24 cellular contexts compared by ENCODE assay signal in genomic region chr4:121946644-121947043, GRCh38. TPM values are rescaled to one million over a fixed set of nuclear protein-coding genes. Genes with fewer than 3 reads are reported as not detected.
DNase-seq lines count a peak whose midpoint lies in the region; ATAC-seq, FAIRE-seq and TF ChIP-seq lines count a peak whose summit lies in the region.
"Had no signal": no experiment of that assay in that cellular context is flagged by ENCODE, and none has a peak within 500 bp of the region (broad histone marks: within the 10 kb centered on the region; RNA-seq: fewer than 3 reads in every experiment).

No MANE protein-coding gene starts in this region.

- peaks cover 6 to 33% of the 10 kb centered on the region in 2 experiments; a peak in 4 of 5 replicates for H3K27me3 ChIP-seq in HepG2 (ENCODE audit: control insufficient read depth in 1 of 2, insufficient read depth in 2 of 2, low read length in 2 of 2)
- H3K27me3 ChIP-seq in right lobe of liver: peaks cover 0 to 10% of the 10 kb centered on the region in 2 donors
- H3K27me3 ChIP-seq in PC-3 (ENCODE audit: low read length): peaks cover 27% of the 10 kb centered on the region
- H3K27me3 ChIP-seq in endothelial cell of umbilical vein (ENCODE audit: control insufficient read depth in 2 of 2, insufficient read depth in 2 of 2, low read length in 2 of 2): peaks cover 11 to 25% of the 10 kb centered on the region in 2 experiments

- H3F3A ChIP-seq in PC-3 (ENCODE audit: low read length, unreplicated experiment): no peaks in the 10 kb centered on the region

- no peak overlapping the region for H2AFZ ChIP-seq in HepG2 (ENCODE audit: low read length)
- no peak overlapping the region for H2AFZ ChIP-seq in PC-3 (ENCODE audit: low read length)
- H2AFZ ChIP-seq in endothelial cell of umbilical vein (ENCODE audit: low read depth, low read length): no peak overlapping the region

- TF ChIP-seq POLR2A in HepG2 (IDR thresholded peaks at IDR 0.05; ENCODE audit: insufficient read depth in 1 of 2, low read depth in 2 of 2, low read length in 2 of 2) (no peak), right lobe of liver (IDR thresholded peaks at IDR 0.05) (no peak), endothelial cell of umbilical vein (IDR thresholded peaks at IDR 0.05; ENCODE audit: low read depth, low read length) (no peak)

- ATAC-seq in HepG2 (no peak), right lobe of liver (no peak), PC-3 (peak; percentile 61)
- ATAC-seq: CD8-positive, alpha-beta T cell; GM12878 had no signal

- FAIRE-seq in HepG2 (lab: Jason Lieb, UNC): no peak
- FAIRE-seq in endothelial cell of umbilical vein (lab: Jason Lieb, UNC): no peak
- FAIRE-seq: D721Med, GM12878, GM12892, GM18507 had no signal

- no peaks in the 10 kb centered on the region for H3K9me3 ChIP-seq in HepG2 (ENCODE audit: low read length)
- H3K9me3 ChIP-seq in right lobe of liver: no peaks in the 10 kb centered on the region
- no peaks in the 10 kb centered on the region for H3K9me3 ChIP-seq in PC-3 (ENCODE audit: low read length)
- H3K9me3 ChIP-seq in endothelial cell of umbilical vein (replicated peaks; ENCODE audit: control insufficient read depth, insufficient read depth, low read length): no peaks in the 10 kb centered on the region
- H3K9me3 ChIP-seq: BE2C, BLaER1, Caco-2 had no signal

- no peaks in the 10 kb centered on the region for H3K9me2 ChIP-seq in PC-3 (replicated peaks; ENCODE audit: low read length)

- BruUV-seq in HepG2 (replicated peaks; lab: Mats Ljungman, UMichigan) (no TSS peak), PC-3 (replicated peaks; lab: Mats Ljungman, UMichigan) (no TSS peak), endothelial cell of umbilical vein (replicated peaks; lab: Mats Ljungman, UMichigan) (no TSS peak)

- intact Hi-C loops in HepG2 (cut with micrococcal nuclease; ENCODE audit: unreplicated experiment): loop anchor here (10.0 kb wide), 1 partner anchor 268 kb away; no protein-coding TSS in a partner anchor
- intact Hi-C loops in right lobe of liver (cut with DNase I): no loop called here
- intact Hi-C loops in PC-3 (cut with micrococcal nuclease): no loop called here
- intact Hi-C loops in endothelial cell of umbilical vein (cut with micrococcal nuclease): no loop called here

- H3K36me3 ChIP-seq in HepG2 (replicated peaks in 1 of 2; ENCODE audit: control insufficient read depth in 1 of 2, insufficient read depth in 2 of 2, low read length in 2 of 2): no peaks in the 10 kb centered on the region
- no peaks in the 10 kb centered on the region for H3K36me3 ChIP-seq in right lobe of liver
- no peaks in the 10 kb centered on the region for H3K36me3 ChIP-seq in PC-3 (ENCODE audit: low read depth, low read length)
- no peaks in the 10 kb centered on the region for H3K36me3 ChIP-seq in endothelial cell of umbilical vein (ENCODE audit: control insufficient read depth in 2 of 2, extremely low read depth in 1 of 2, insufficient read depth in 2 of 2, low read length in 2 of 2)
- H3K36me3 ChIP-seq: BE2C, BLaER1 had no signal

- no peak for TF ChIP-seq CTCF in HepG2 (CRISPR knock-in tag; IDR thresholded peaks at IDR 0.05)
- no peak for TF ChIP-seq CTCF in right lobe of liver (IDR thresholded peaks at IDR 0.05)
- no peak for TF ChIP-seq CTCF in PC-3 (conservative IDR thresholded peaks at IDR 0.05; ENCODE audit: low read depth, low read length)
- no peak for TF ChIP-seq CTCF in endothelial cell of umbilical vein (IDR thresholded peaks at IDR 0.05; ENCODE audit: extremely low read depth in 1 of 2, insufficient read depth in 1 of 2, low read depth in 1 of 2, low read length in 2 of 2)

- dilution Hi-C loops in endothelial cell of umbilical vein (cut with MboI; ENCODE audit: extremely low pct_ligation_motif_present, low sequenced_read_pairs): no loop called here

- DNase-seq in HepG2 (ENCODE audit: low spot score) (no peak), right lobe of liver (no peak), PC-3 (peak; percentile 7), endothelial cell of umbilical vein (ENCODE audit: low read depth, low spot score) (no peak), DMS79 treated with DMSO at 0.1 percent for 48 hours (lab: John Stamatoyannopoulos, UW) (no peak), SKM-1 treated with dmso at 0.1 percent for 144 hours (lab: John Stamatoyannopoulos, UW; ENCODE audit: unreplicated experiment) (no peak)
- DNase-seq: ACHN; BE2C; C1 segment of cervical spinal cord; Caco-2; Calu3; CD4-positive, alpha-beta T cell; CD8-positive, alpha-beta T cell; DND-41; EL; GDM1 had no signal

- H3K4me3 ChIP-seq in HepG2 (replicated peaks in 1 of 3; ENCODE audit: insufficient read depth in 1 of 3, low read depth in 2 of 3, low read length in 3 of 3): no peak overlapping the region
- H3K4me3 ChIP-seq in right lobe of liver: no peak overlapping the region
- H3K4me3 ChIP-seq in PC-3 (ENCODE audit: low read length): no peak overlapping the region
- no peak overlapping the region for H3K4me3 ChIP-seq in endothelial cell of umbilical vein (replicated peaks in 1 of 3; ENCODE audit: insufficient read depth in 1 of 3, low read depth in 1 of 3, low read length in 3 of 3)
- H3K4me3 ChIP-seq: BLaER1, GM12878 had no signal

- H3K4me1 ChIP-seq in HepG2 (ENCODE audit: insufficient read depth, low read length) (peaks cover 14% of the 10 kb centered on the region), right lobe of liver (peaks cover 0 to 9% (median 0%) of the 10 kb centered on the region in 4 donors), PC-3 (ENCODE audit: insufficient read depth, low read length) (no peaks in the 10 kb centered on the region), endothelial cell of umbilical vein (ENCODE audit: control insufficient read depth, extremely low read depth, insufficient read depth, low read length) (peaks cover 9% of the 10 kb centered on the region)

- no peak overlapping the region for H3K27ac ChIP-seq in HepG2 (ENCODE audit: extremely low read length, insufficient read depth, low read length)
- no peak overlapping the region for H3K27ac ChIP-seq in right lobe of liver
- no peak overlapping the region for H3K27ac ChIP-seq in PC-3 (ENCODE audit: low read length)
- H3K27ac ChIP-seq in endothelial cell of umbilical vein (ENCODE audit: insufficient read depth, low read depth, low read length): no peak overlapping the region
- H3K27ac ChIP-seq: 22Rv1, BLaER1 had no signal

- CTCF ChIA-PET in HepG2 (lab: Yijun Ruan, JAX; ENCODE audit: low intra/inter-chr PET ratio, low total read pairs): no interaction called here
- CTCF ChIA-PET in PC-3 (lab: Charles Lee): no interaction called here
- CTCF ChIA-PET in endothelial cell of umbilical vein (lab: Charles Lee): interaction anchor here (0.8 to 2.2 kb wide), 2 partner anchors 8 to 14 kb away, joined by 3 to 6 read pairs; no protein-coding TSS in a partner anchor

- H3K4me2 ChIP-seq in HepG2 (ENCODE audit: low read depth, low read length) (no peak overlapping the region), PC-3 (ENCODE audit: low read length) (no peak overlapping the region), endothelial cell of umbilical vein (ENCODE audit: insufficient read depth, low read length) (no peak overlapping the region)
- H3K4me2 ChIP-seq: BLaER1 had no signal

- no peak for TF ChIP-seq RAD21 in HepG2 (CRISPR knock-in tag; IDR thresholded peaks at IDR 0.05)

- H3K9ac ChIP-seq in HepG2 (ENCODE audit: insufficient read depth, low read depth, low read length) (no peak overlapping the region), PC-3 (ENCODE audit: low read length) (no peak overlapping the region), endothelial cell of umbilical vein (replicated peaks; ENCODE audit: extremely low read depth, insufficient read depth, low read length) (no peak overlapping the region)
- H3K9ac ChIP-seq: BLaER1 had no signal

- H3K79me2 ChIP-seq in HepG2 (ENCODE audit: insufficient read depth, low read length) (no peaks in the 10 kb centered on the region), PC-3 (ENCODE audit: low read length) (no peaks in the 10 kb centered on the region), endothelial cell of umbilical vein (ENCODE audit: control insufficient read depth, insufficient read depth, low read length) (no peaks in the 10 kb centered on the region)

- H4K20me1 ChIP-seq in HepG2 (ENCODE audit: insufficient read depth, low read length) (no peaks in the 10 kb centered on the region), PC-3 (ENCODE audit: low read length) (no peaks in the 10 kb centered on the region), endothelial cell of umbilical vein (replicated peaks; ENCODE audit: control insufficient read depth, extremely low read depth, insufficient read depth, low read length) (no peaks in the 10 kb centered on the region)

- TF ChIP-seq EP300 in HepG2 (IDR thresholded peaks at IDR 0.05; ENCODE audit: low read depth in 2 of 2, low read length in 2 of 2) (no peak), HepG2 (CRISPR knock-in tag; IDR thresholded peaks at IDR 0.05; ENCODE audit: borderline replicate concordance) (no peak)

- H3K9me1 ChIP-seq in endothelial cell of umbilical vein (replicated peaks; ENCODE audit: control insufficient read depth, extremely low read depth, insufficient read depth, low read length): no peaks in the 10 kb centered on the region

- WGBS in HepG2 (ENCODE audit: low lambda C conversion rate): 2% methylated on average over 3 of the region's 3 CpGs
- WGBS in right lobe of liver (ENCODE audit: insufficient coverage, low coverage, low lambda C conversion rate, missing lambda C conversion rate): 63% methylated on average over 3 of the region's 3 CpGs

- POLR2A ChIA-PET in HepG2 (lab: Yijun Ruan, JAX): no interaction called here
- POLR2A ChIA-PET in PC-3 (lab: Charles Lee; ENCODE audit: unreplicated experiment): no interaction called here
- POLR2A ChIA-PET in endothelial cell of umbilical vein (lab: Charles Lee): no interaction called here

- in situ Hi-C loops in HepG2 (cut with HindIII; ENCODE audit: extremely low pct_ligation_motif_present, low pct_unique_long_range_greater_than_20kb): no loop called here

RNA-seq across cellular contexts. Expression of gene TRPC3, which starts 5.2 kb away (rescaled TPM):
- total RNA-seq in HepG2 (2016; rRNA removed; fragmentation: Illumina TruSeq; extraction: Trizol): not detected in 2 replicates
- total RNA-seq in HepG2 (2016; cell fraction: cytosol; rRNA removed; fragmentation: Illumina TruSeq; extraction: Trizol; ENCODE audit: low read depth): not detected in 2 replicates
- not detected in 2 replicates for total RNA-seq in HepG2 (2016; cell fraction: insoluble cytoplasmic fraction; rRNA removed; fragmentation: Illumina TruSeq; extraction: Trizol)
- total RNA-seq in HepG2 (2016; cell fraction: membrane; rRNA removed; fragmentation: Illumina TruSeq; extraction: Trizol): not detected in 2 replicates
- not detected in 2 replicates for total RNA-seq in HepG2 (2016; cell fraction: nucleus; rRNA removed; fragmentation: Illumina TruSeq; extraction: Trizol)
- polyA plus RNA-seq in HepG2 (2011; rRNA removed): not detected in 2 replicates
- not detected in 2 replicates for polyA plus RNA-seq in HepG2 (2011; cell fraction: cytosol; rRNA removed)
- not detected in 2 replicates for polyA plus RNA-seq in HepG2 (2011; cell fraction: nucleus; rRNA removed)
- polyA plus RNA-seq in HepG2 (2012): not detected in 2 replicates
- not detected in 2 replicates for polyA plus RNA-seq in HepG2 (2016; cell fraction: cytosol; fragmentation: Illumina TruSeq; extraction: Trizol; ENCODE audit: low read depth)
- not detected in 2 replicates for polyA plus RNA-seq in HepG2 (2016; cell fraction: insoluble cytoplasmic fraction; fragmentation: Illumina TruSeq; extraction: Trizol; ENCODE audit: low read depth)
- polyA plus RNA-seq in HepG2 (2016; cell fraction: membrane; fragmentation: Illumina TruSeq; extraction: Trizol; ENCODE audit: low read depth): not detected in 2 replicates
- not detected in 2 replicates for polyA plus RNA-seq in HepG2 (2016; cell fraction: nucleus; fragmentation: Illumina TruSeq; extraction: Trizol; ENCODE audit: insufficient read depth, low read depth)
- not detected in 2 replicates for polyA minus RNA-seq in HepG2 (2011; rRNA and poly(A)+ RNA removed; ENCODE audit: low replicate concordance)
- polyA minus RNA-seq in HepG2 (2011; cell fraction: cytosol; rRNA and poly(A)+ RNA removed): not detected in 2 replicates
- not detected in 2 replicates for polyA minus RNA-seq in HepG2 (2011; cell fraction: nucleus; rRNA and poly(A)+ RNA removed)
- under 1 TPM in 2 of 6 experiments, not detected in 4; 0.09 to 0.10 TPM for total RNA-seq in right lobe of liver
- total RNA-seq in PC-3 (2014; rRNA removed): not detected in 2 replicates
- total RNA-seq in endothelial cell of umbilical vein: not detected in 2 replicates
- not detected in 2 replicates for polyA plus RNA-seq in endothelial cell of umbilical vein
- polyA plus RNA-seq in endothelial cell of umbilical vein (2011; cell fraction: cytosol; rRNA removed): 0.03 TPM in 1 of 2 replicates, not detected in the other
- polyA plus RNA-seq in endothelial cell of umbilical vein (2011; cell fraction: nucleus; rRNA removed): 0.04 and 0.12 TPM in 2 replicates
- polyA plus RNA-seq in endothelial cell of umbilical vein (2012): not detected in 2 replicates
- polyA minus RNA-seq in endothelial cell of umbilical vein: not detected in 2 replicates
- polyA minus RNA-seq in endothelial cell of umbilical vein (2011; cell fraction: cytosol; rRNA and poly(A)+ RNA removed): not detected
- polyA minus RNA-seq in endothelial cell of umbilical vein (2011; cell fraction: nucleus; rRNA and poly(A)+ RNA removed): not detected in 2 replicates
- total RNA-seq: Calu3; CD4-positive, alpha-beta T cell; CD8-positive, alpha-beta T cell; G401; GM12878 had no signal
- polyA plus RNA-seq: CD14-positive monocyte, GM12878 had no signal
